In the genomic region with DNA sequence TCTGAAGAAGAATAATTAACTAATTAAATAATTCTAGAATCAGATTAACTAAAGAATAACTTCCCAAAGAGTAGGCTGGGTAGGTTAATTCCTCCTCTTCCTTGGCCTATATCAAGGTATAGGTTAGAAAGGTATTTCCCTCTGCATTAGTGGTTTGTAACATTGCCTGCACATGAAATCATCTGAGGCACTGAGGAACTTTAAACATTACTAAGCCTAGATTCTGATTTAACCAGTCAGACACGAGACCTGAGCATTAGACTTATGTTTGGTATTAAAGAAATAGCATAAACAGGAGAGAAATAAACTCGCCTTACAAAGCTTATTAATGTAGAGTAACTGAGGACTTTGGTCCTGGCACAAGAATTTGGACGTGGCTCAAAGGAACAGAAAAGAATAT, we compare ENCODE assay signal across 18 cellular contexts.
A peak's percentile ranks its signal among the peaks of the same experiment; 100 is the strongest.
DNase-seq lines count a peak whose midpoint lies in the region; ATAC-seq, FAIRE-seq and TF ChIP-seq lines count a peak whose summit lies in the region.
"Had no signal": no experiment of that assay in that cellular context is flagged by ENCODE, and none has a peak within 500 bp of the region (broad histone marks: within the 10 kb centered on the region; RNA-seq: fewer than 3 reads in every experiment).

No MANE protein-coding gene starts in this region.

- H3K27me3 ChIP-seq in bronchial epithelial cell (ENCODE audit: control insufficient read depth, insufficient read depth, low read length) (no peaks in the 10 kb centered on the region), fibroblast of lung (ENCODE audit: control insufficient read depth, insufficient read depth, low read length) (no peaks in the 10 kb centered on the region), smooth muscle cell (ENCODE audit: low read depth) (no peaks in the 10 kb centered on the region), psoas muscle (ENCODE audit: insufficient read depth in 3 of 3, low read length in 2 of 3) (no peaks in the 10 kb centered on the region), tibial nerve (no peaks in the 10 kb centered on the region)

- no peak for TF ChIP-seq EP300 in tibial nerve (IDR thresholded peaks at IDR 0.05)

- H3F3A ChIP-seq in smooth muscle cell (ENCODE audit: low read depth), result no peaks in the 10 kb centered on the region

- no peaks in the 10 kb centered on the region for H3K9me3 ChIP-seq in fibroblast of lung (ENCODE audit: control insufficient read depth, insufficient read depth, low read depth, low read length)
- H3K9me3 ChIP-seq in smooth muscle cell (replicated peaks; ENCODE audit: low read depth), result no peaks in the 10 kb centered on the region
- no peaks in the 10 kb centered on the region for H3K9me3 ChIP-seq in psoas muscle
- peaks cover 0 to 6% (median 3%) of the 10 kb centered on the region in 4 donors for H3K9me3 ChIP-seq in tibial nerve
- H3K9me3 ChIP-seq: Caco-2 had no signal

- WGBS in smooth muscle cell (ENCODE audit: low lambda C conversion rate), result 61% methylated on average over 3 of the region's 3 CpGs
- WGBS in psoas muscle, 3 donors, result 74 to 75% (median 74%) methylated on average over 3 of the region's 3 CpGs
- WGBS in tibial nerve, 2 donors, result 82 to 84% methylated on average over 3 of the region's 3 CpGs

- TF ChIP-seq CTCF in bronchial epithelial cell (IDR thresholded peaks at IDR 0.05; ENCODE audit: insufficient read depth, low read length, severe bottlenecking) (no peak), fibroblast of lung (conservative IDR thresholded peaks at IDR 0.05 in 1 of 2, IDR thresholded peaks at IDR 0.05 in 1 of 2; ENCODE audit: low read depth in 1 of 2, low read length in 2 of 2) (no peak), smooth muscle cell (IDR thresholded peaks at IDR 0.05; ENCODE audit: borderline replicate concordance, insufficient read depth, poor library complexity, severe bottlenecking) (no peak), psoas muscle (IDR thresholded peaks at IDR 0.05) (no peak), tibial nerve (IDR thresholded peaks at IDR 0.05) (no peak)

- ATAC-seq in psoas muscle (no peak), GM19395 (IDR thresholded peaks at IDR 0.05; ENCODE audit: unreplicated experiment) (no peak)
- ATAC-seq: HCT116 had no signal

- FAIRE-seq in bronchial epithelial cell (lab: Jason Lieb, UNC), result no peak
- FAIRE-seq: D721Med, GM12891 had no signal

- intact Hi-C loops in psoas muscle (cut with DNase I), result no loop called here

- H3K36me3 ChIP-seq in bronchial epithelial cell (ENCODE audit: control insufficient read depth, insufficient read depth, low read length), result no peaks in the 10 kb centered on the region
- no peaks in the 10 kb centered on the region for H3K36me3 ChIP-seq in fibroblast of lung (ENCODE audit: control insufficient read depth, insufficient read depth, low read length)
- no peaks in the 10 kb centered on the region for H3K36me3 ChIP-seq in smooth muscle cell (ENCODE audit: low read depth)
- H3K36me3 ChIP-seq in psoas muscle (ENCODE audit: insufficient read depth in 1 of 2, low read depth in 1 of 2), result no peaks in the 10 kb centered on the region
- no peaks in the 10 kb centered on the region for H3K36me3 ChIP-seq in tibial nerve

- no peaks in the 10 kb centered on the region for H4K20me1 ChIP-seq in fibroblast of lung (ENCODE audit: control insufficient read depth, extremely low read depth, insufficient read depth, low read length)
- no peaks in the 10 kb centered on the region for H4K20me1 ChIP-seq in smooth muscle cell (ENCODE audit: low read depth)

- H3K9ac ChIP-seq in fibroblast of lung (ENCODE audit: insufficient read depth, low read length) (no peak overlapping the region), smooth muscle cell (ENCODE audit: low read depth) (no peak overlapping the region)

- no peak for TF ChIP-seq POLR2A in tibial nerve (IDR thresholded peaks at IDR 0.05)

- no peak overlapping the region for H3K4me2 ChIP-seq in fibroblast of lung (ENCODE audit: extremely low read depth, insufficient read depth, low read length)
- peak overlapping the region; percentile 33 for H3K4me2 ChIP-seq in smooth muscle cell

- DNase-seq in NCI-H226, result peak; percentile 23
- DNase-seq in bronchial epithelial cell (ENCODE audit: low read depth), result peak; percentile 80
- DNase-seq in fibroblast of lung (ENCODE audit: low read depth in 2 of 2), result peak in 1 of 2 donors; percentile 3
- no peak for DNase-seq in smooth muscle cell (lab: John Stamatoyannopoulos, UW; ENCODE audit: unreplicated experiment)
- DNase-seq in psoas muscle, result no peak
- no peak for DNase-seq in tibial nerve (ENCODE audit: low spot score in 2 of 2)
- DNase-seq: ACHN; Caco-2; CD4-positive, alpha-beta T cell; GOT3; H7; HFFc6 had no signal

- peak overlapping the region; percentile 36 for H2AFZ ChIP-seq in fibroblast of lung (ENCODE audit: low read length)
- no peak overlapping the region for H2AFZ ChIP-seq in smooth muscle cell (ENCODE audit: low read depth)

- H3K27ac ChIP-seq in fibroblast of lung (ENCODE audit: insufficient read depth, low read length) (no peak overlapping the region), smooth muscle cell (ENCODE audit: low read depth) (peak overlapping the region; percentile 43), psoas muscle (no peak overlapping the region), tibial nerve (no peak overlapping the region)
- H3K27ac ChIP-seq: C4-2B, HL-60 had no signal

- no peaks in the 10 kb centered on the region for H3K79me2 ChIP-seq in fibroblast of lung (ENCODE audit: control insufficient read depth, insufficient read depth, low read length)
- no peaks in the 10 kb centered on the region for H3K79me2 ChIP-seq in smooth muscle cell (ENCODE audit: low read depth)

- no peak overlapping the region for H3K4me3 ChIP-seq in bronchial epithelial cell (ENCODE audit: low read depth, low read length)
- no peak overlapping the region for H3K4me3 ChIP-seq in fibroblast of lung (replicated peaks in 1 of 4; ENCODE audit: control extremely low read depth in 1 of 4, insufficient read depth in 1 of 4, low read depth in 3 of 4, low read length in 4 of 4)
- no peak overlapping the region for H3K4me3 ChIP-seq in smooth muscle cell
- no peak overlapping the region for H3K4me3 ChIP-seq in psoas muscle
- no peak overlapping the region for H3K4me3 ChIP-seq in tibial nerve

- H3K4me1 ChIP-seq in fibroblast of lung (ENCODE audit: control insufficient read depth, extremely low read depth, insufficient read depth, low read length) (no peaks in the 10 kb centered on the region), smooth muscle cell (ENCODE audit: low read depth) (peaks cover 7% of the 10 kb centered on the region), psoas muscle (no peaks in the 10 kb centered on the region), tibial nerve (no peaks in the 10 kb centered on the region)
- H3K4me1 ChIP-seq: Caco-2 had no signal

Comparison
In these comparisons a context has a peak if more than half of its experiments do, and no peak if none do; other contexts are left out.
1. DNase-seq: peak in NCI-H226 (single experiment) and bronchial epithelial cell (single experiment); none in smooth muscle cell (single experiment), psoas muscle (0 of 2) and tibial nerve (0 of 2).